8 cellular contexts compared by ENCODE assay signal in the genomic region with DNA sequence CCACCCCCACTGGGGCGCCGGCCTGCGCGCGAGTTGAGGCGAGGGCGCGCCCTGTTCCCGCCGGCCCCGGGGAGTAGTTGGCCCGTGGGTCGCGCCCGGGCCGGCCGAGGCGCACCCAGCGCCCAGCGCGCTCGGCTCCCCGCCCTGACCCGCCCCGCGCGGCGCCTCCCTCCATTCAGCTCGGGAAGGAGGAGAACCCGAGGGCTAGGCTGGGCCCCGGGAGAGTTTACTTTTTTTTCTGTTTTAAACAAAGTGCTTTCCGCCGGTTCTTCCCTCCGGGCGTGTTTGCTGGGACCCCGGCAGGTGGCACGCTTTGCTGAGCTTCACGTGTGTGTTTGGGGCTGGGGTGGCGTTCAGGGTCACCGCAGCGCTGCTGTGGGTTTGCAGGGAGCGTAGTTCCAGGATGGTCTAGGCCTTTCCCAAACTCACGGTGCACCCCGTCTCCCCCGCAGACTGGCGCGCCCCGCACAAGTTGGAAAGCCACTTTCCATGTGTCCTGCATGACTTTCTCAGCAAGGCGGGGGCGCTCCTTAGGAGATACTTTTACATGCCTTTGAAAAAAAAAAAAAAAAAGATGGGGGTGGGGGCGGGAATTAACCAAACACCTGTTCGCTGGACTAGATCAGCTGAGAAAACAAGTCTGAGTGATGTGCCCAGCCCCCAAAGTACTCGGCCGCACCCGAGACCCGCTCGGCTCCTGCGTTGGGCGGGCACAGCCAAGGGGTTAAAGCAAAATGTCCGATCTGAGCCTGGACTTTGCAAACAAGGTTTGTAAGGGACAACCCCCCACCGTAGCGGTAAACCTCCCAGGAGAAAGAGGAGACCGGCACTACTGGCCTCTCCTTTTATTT. TPM values are rescaled to one million over a fixed set of nuclear protein-coding genes. Genes with fewer than 3 reads are reported as not detected.
A peak's percentile ranks its signal among the peaks of the same experiment; 100 is the strongest.
DNase-seq lines count a peak whose midpoint lies in the region; ATAC-seq and TF ChIP-seq lines count a peak whose summit lies in the region.

No MANE protein-coding gene starts in this region.

- no peaks in the 10 kb centered on the region for H3K36me3 Mint-ChIP-seq in endothelial cell (ENCODE audit: low read depth, unreplicated experiment)

- DNase-seq in GM12864 (ENCODE audit: low read depth) (no peak), NCI-H1930 (lab: John Stamatoyannopoulos, UW) (peak; percentile 3 to 46), endothelial cell (ENCODE audit: low spot score) (peak; percentile 38), mucosa of gallbladder (ENCODE audit: low spot score) (peak; percentile 38)
- DNase-seq in activated CD8-positive, alpha-beta memory T cell treated with anti-CD3 and anti-CD28 coated beads, Interleukin-2, amount 50 U/mL, for 1 hour (ENCODE audit: extremely low read depth), result peak; percentile 31
- peak; percentile 57 to 70 for DNase-seq in stimulated activated naive CD8-positive, alpha-beta T cell treated with anti-CD3 and anti-CD28 coated beads, Interleukin-15, amount 100 ng/mL, for 72 hours

- TF ChIP-seq CTCF in GM12864 (IDR thresholded peaks at IDR 0.05; ENCODE audit: low read depth, low read length, missing control alignments), result no peak
- no peak for TF ChIP-seq CTCF in endothelial cell (IDR thresholded peaks at IDR 0.05; ENCODE audit: unreplicated experiment)

- peak; percentile 62 for ATAC-seq in stimulated activated naive CD8-positive, alpha-beta T cell treated with anti-CD3 and anti-CD28 coated beads, Interleukin-15, amount 100 ng/mL, for 72 hours
- ATAC-seq in HG03342 (IDR thresholded peaks at IDR 0.05; ENCODE audit: unreplicated experiment) (no peak), HG03108 (IDR thresholded peaks at IDR 0.05; ENCODE audit: unreplicated experiment) (no peak)

- H3K9me3 Mint-ChIP-seq in endothelial cell (ENCODE audit: unreplicated experiment), result no peaks in the 10 kb centered on the region
- no peaks in the 10 kb centered on the region for H3K9me3 Mint-ChIP-seq in stimulated activated naive CD8-positive, alpha-beta T cell treated with anti-CD3 and anti-CD28 coated beads, Interleukin-15, amount 100 ng/mL, for 72 hours

- peak overlapping the region; percentile 24 for H3K4me3 ChIP-seq in GM12864 (ENCODE audit: low read depth, low read length)

- peak overlapping the region; percentile 83 for H3K4me3 Mint-ChIP-seq in endothelial cell (ENCODE audit: unreplicated experiment)
- H3K4me3 Mint-ChIP-seq in stimulated activated naive CD8-positive, alpha-beta T cell treated with anti-CD3 and anti-CD28 coated beads, Interleukin-15, amount 100 ng/mL, for 72 hours, result peak overlapping the region; percentile 86 to 90

- peaks cover 3% of the 10 kb centered on the region for H3K27me3 Mint-ChIP-seq in endothelial cell (ENCODE audit: unreplicated experiment)
- H3K27me3 Mint-ChIP-seq in stimulated activated naive CD8-positive, alpha-beta T cell treated with anti-CD3 and anti-CD28 coated beads, Interleukin-15, amount 100 ng/mL, for 72 hours, result no peaks in the 10 kb centered on the region

- H3K27ac Mint-ChIP-seq in endothelial cell (ENCODE audit: unreplicated experiment), result no peak overlapping the region
- peak overlapping the region; percentile 19 to 34 for H3K27ac Mint-ChIP-seq in stimulated activated naive CD8-positive, alpha-beta T cell treated with anti-CD3 and anti-CD28 coated beads, Interleukin-15, amount 100 ng/mL, for 72 hours

- H3K4me1 Mint-ChIP-seq in endothelial cell (ENCODE audit: unreplicated experiment), result peaks cover 24% of the 10 kb centered on the region
- peaks cover 16% of the 10 kb centered on the region for H3K4me1 Mint-ChIP-seq in stimulated activated naive CD8-positive, alpha-beta T cell treated with anti-CD3 and anti-CD28 coated beads, Interleukin-15, amount 100 ng/mL, for 72 hours

RNA-seq across cellular contexts. Expression of a gene that starts 0.8 kb away (rescaled TPM):
- 34.0 TPM for total RNA-seq in endothelial cell (ENCODE audit: unreplicated experiment)
- 71.4 TPM for total RNA-seq in mucosa of gallbladder
